8 cellular contexts compared by ENCODE assay signal in the genomic region with DNA sequence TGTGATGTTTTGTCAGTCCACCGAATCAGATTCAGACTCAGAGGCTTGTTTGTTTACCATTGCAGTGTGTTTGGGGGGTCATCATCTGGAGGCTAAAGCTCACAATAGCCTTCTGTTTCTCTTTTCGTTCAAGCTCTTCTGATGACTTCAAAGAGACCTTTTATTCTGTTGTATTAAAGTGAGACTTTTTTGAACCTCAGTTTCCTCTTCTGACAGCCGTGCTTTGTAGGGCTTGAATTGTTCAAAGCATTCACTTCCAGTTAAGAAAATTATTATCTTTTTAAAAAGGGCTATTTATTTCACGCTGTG. TPM values are rescaled to one million over a fixed set of nuclear protein-coding genes. Genes with fewer than 3 reads are reported as not detected.
DNase-seq lines count a peak whose midpoint lies in the region; ATAC-seq and TF ChIP-seq lines count a peak whose summit lies in the region.

No MANE protein-coding gene starts in this region.

- peak overlapping the region in 9 of 10 donors; percentile 76 to 95 (median 79) for H3K4me3 ChIP-seq in heart right ventricle
- H3K4me3 ChIP-seq in mesodermal cell (ENCODE audit: extremely low read depth, insufficient read depth, low read length, poor library complexity, severe bottlenecking) = peak overlapping the region; percentile 70
- peak overlapping the region; percentile 99 for H3K4me3 ChIP-seq in urinary bladder (ENCODE audit: low read depth, low read length)

- WGBS in heart right ventricle, 2 donors = 40 to 45% methylated on average over 4 of the region's 4 CpGs
- WGBS in mesodermal cell (ENCODE audit: insufficient coverage in 2 of 2), 2 experiments = 33 to 72% methylated on average over 1 to 2 of the region's 4 CpGs
- 26% methylated on average over 4 of the region's 4 CpGs for WGBS in urinary bladder

- H3K27ac ChIP-seq in heart right ventricle = peak overlapping the region in 5 of 10 donors; percentile 64 to 89 (median 75)
- no peak overlapping the region for H3K27ac ChIP-seq in mesodermal cell (ENCODE audit: low read depth, low read length, severe bottlenecking)
- H3K27ac ChIP-seq in urinary bladder (ENCODE audit: low read depth) = no peak overlapping the region

- intact Hi-C loops in heart right ventricle (cut with DNase I) = loop anchor here in 9 of 10 donors (5.0 to 10.0 kb wide), 7 partner anchors 51 to 198 kb away; a partner anchor contains a TSS
- intact Hi-C loops in left cardiac atrium (cut with DNase I) = loop anchor here (5.0 kb wide), 3 partner anchors 63 to 158 kb away; a partner anchor contains a TSS
- intact Hi-C loops in MCF 10A (cut with micrococcal nuclease) = no loop called here

- H3K27ac Mint-ChIP-seq in MCF 10A (ENCODE audit: low read depth, unreplicated experiment) = peak overlapping the region; percentile 93

- BruUV-seq in MCF 10A (replicated peaks; lab: Mats Ljungman, UMichigan) = no TSS peak

- no peaks in the 10 kb centered on the region for H3K27me3 ChIP-seq in heart right ventricle

- H3K27me3 Mint-ChIP-seq in MCF 10A (ENCODE audit: insufficient read depth, unreplicated experiment) = no peaks in the 10 kb centered on the region

- H3K9me3 ChIP-seq in heart right ventricle (no peaks in the 10 kb centered on the region), mesodermal cell (ENCODE audit: control insufficient read depth, low read length) (no peaks in the 10 kb centered on the region)

- POLR2A ChIA-PET in MCF 10A (lab: Yijun Ruan, JAX) = interaction anchor here (0.7 to 6.6 kb wide), 21 partner anchors 11 to 204 kb away, joined by 3 to 54 read pairs (median 5); a partner anchor contains a TSS

- DNase-seq in heart right ventricle (no peak), left cardiac atrium (no peak), MCF 10A (ENCODE audit: unreplicated experiment) (no peak), NCI-H446 treated with DMSO at 0.1 percent for 48 hours (lab: John Stamatoyannopoulos, UW) (no peak)
- no peak for DNase-seq in stimulated activated naive CD4-positive, alpha-beta T cell treated with Interleukin-2 at 50 U/mL for 16 hours (lab: John Stamatoyannopoulos, UW)

- ATAC-seq in heart right ventricle (no peak), left cardiac atrium (no peak), GM21526 (IDR thresholded peaks at IDR 0.05; ENCODE audit: low FRiP score, unreplicated experiment) (no peak)

- H3K4me1 ChIP-seq in heart right ventricle (peaks cover 3 to 41% (median 19%) of the 10 kb centered on the region in 9 donors), mesodermal cell (ENCODE audit: control insufficient read depth, insufficient read depth, low read length, poor library complexity, severe bottlenecking) (peaks cover 19% of the 10 kb centered on the region), urinary bladder (ENCODE audit: insufficient read depth) (no peaks in the 10 kb centered on the region)

- peaks cover 0 to 5% (median 0%) of the 10 kb centered on the region in 9 donors for H3K36me3 ChIP-seq in heart right ventricle
- H3K36me3 ChIP-seq in mesodermal cell (ENCODE audit: control insufficient read depth, insufficient read depth, low read length) = no peaks in the 10 kb centered on the region
- no peaks in the 10 kb centered on the region for H3K36me3 ChIP-seq in urinary bladder (ENCODE audit: insufficient read depth)

- TF ChIP-seq CTCF in heart right ventricle (IDR thresholded peaks at IDR 0.05) = no peak
- no peak for TF ChIP-seq CTCF in MCF 10A (IDR thresholded peaks at IDR 0.05; ENCODE audit: unreplicated experiment)

- H3K4me3 Mint-ChIP-seq in MCF 10A (ENCODE audit: unreplicated experiment) = peak overlapping the region; percentile 78

- H3K36me3 Mint-ChIP-seq in MCF 10A (ENCODE audit: insufficient read depth, unreplicated experiment) = peaks cover 25% of the 10 kb centered on the region

- CTCF ChIA-PET in MCF 10A (lab: Yijun Ruan, JAX) = interaction anchor here (0.7 to 5.1 kb wide), 11 partner anchors 13 to 159 kb away, joined by 4 to 34 read pairs (median 8); a partner anchor contains a TSS

- H3K9me3 Mint-ChIP-seq in MCF 10A (ENCODE audit: unreplicated experiment) = no peaks in the 10 kb centered on the region

- H3K4me1 Mint-ChIP-seq in MCF 10A (ENCODE audit: insufficient read depth, unreplicated experiment) = peaks cover 22% of the 10 kb centered on the region

RNA-seq across cellular contexts. Expression of a gene that starts 1.3 kb away (rescaled TPM):
- total RNA-seq in heart right ventricle (10 to 100 TPM in 7 of 10 donors, 1 to 10 TPM in 3; 7.9 to 16.3 (median 11.7) TPM), left cardiac atrium (10 to 100 TPM; 13.3 to 15.1 TPM), MCF 10A (2022) (55.1 and 62.2 TPM in 2 replicates), urinary bladder (73.9 TPM)
- polyA plus RNA-seq in heart right ventricle (1 to 10 TPM; 5.6 to 7.9 TPM), urinary bladder (25.3 TPM)
- 39.7 TPM for polyA plus RNA-seq in mesodermal cell (2013, experiment 1 of 2)
- polyA plus RNA-seq in mesodermal cell (2013, experiment 2 of 2) = 34.9 TPM

RNA-seq across cellular contexts. Expression of a gene that starts 27.6 kb away (rescaled TPM):
- total RNA-seq in heart right ventricle (10 to 100 TPM; 11.2 to 19.5 (median 13.1) TPM), left cardiac atrium (10 to 100 TPM in 1 of 2 donors, 1 to 10 TPM in 1; 8.1 to 12.1 TPM), MCF 10A (2022) (10.1 and 11.5 TPM in 2 replicates), urinary bladder (11.0 TPM)
- polyA plus RNA-seq in heart right ventricle (1 to 10 TPM; 2.4 to 9.0 TPM), urinary bladder (10.6 TPM)
- 7.6 TPM for polyA plus RNA-seq in mesodermal cell (2013, experiment 1 of 2)
- polyA plus RNA-seq in mesodermal cell (2013, experiment 2 of 2) = 7.9 TPM

RNA-seq across cellular contexts. Expression of a gene that starts 27.9 kb away (rescaled TPM):
- 10 to 100 TPM; 19.9 to 34.4 (median 24.3) TPM for total RNA-seq in heart right ventricle
- 10 to 100 TPM; 12.5 to 23.2 TPM for polyA plus RNA-seq in heart right ventricle
- total RNA-seq in left cardiac atrium = 10 to 100 TPM; 19.0 to 24.2 TPM
- total RNA-seq in MCF 10A (2022) = 19.0 and 20.0 TPM in 2 replicates
- 10.7 TPM for polyA plus RNA-seq in mesodermal cell (2013, experiment 1 of 2)
- 7.8 TPM for polyA plus RNA-seq in mesodermal cell (2013, experiment 2 of 2)
- total RNA-seq in urinary bladder = 19.2 TPM
- 9.4 TPM for polyA plus RNA-seq in urinary bladder
